In genomic region chrX:48676893-48677270, GRCh38 we compare ENCODE assay signal across 9 cellular contexts. TPM values are rescaled to one million over a fixed set of nuclear protein-coding genes. Genes with fewer than 3 reads are reported as not detected.
A peak's percentile ranks its signal among the peaks of the same experiment; 100 is the strongest.
DNase-seq lines count a peak whose midpoint lies in the region; ATAC-seq and TF ChIP-seq lines count a peak whose summit lies in the region.
"Had no signal": no experiment of that assay in that cellular context is flagged by ENCODE, and none has a peak within 500 bp of the region (broad histone marks: within the 10 kb centered on the region; RNA-seq: fewer than 3 reads in every experiment).

No MANE protein-coding gene starts in this region.

- H3K27me3 Mint-ChIP-seq in activated CD4-positive, alpha-beta T cell treated with anti-CD3 and anti-CD28 coated beads, Interleukin-2, amount 10 ng/mL, durations not matched to agents 24 days and 14 days: no peaks in the 10 kb centered on the region
- H3K27me3 Mint-ChIP-seq in activated naive CD8-positive, alpha-beta T cell: no peaks in the 10 kb centered on the region

- peak; percentile 71 for DNase-seq in activated CD4-positive, alpha-beta T cell treated with anti-CD3 and anti-CD28 coated beads, Interleukin-2, amount 10 ng/mL, durations not matched to agents 24 days and 14 days
- no peak for DNase-seq in activated CD4-positive, alpha-beta T cell treated with anti-CD3 and anti-CD28 coated beads for 1 hour
- DNase-seq in hepatocyte (ENCODE audit: low spot score): peak; percentile 29
- no peak for DNase-seq in spleen
- DNase-seq in HuH-7.5 (ENCODE audit: low spot score): no peak

- no peaks in the 10 kb centered on the region for H3K9me3 Mint-ChIP-seq in activated CD4-positive, alpha-beta T cell treated with anti-CD3 and anti-CD28 coated beads, Interleukin-2, amount 10 ng/mL, durations not matched to agents 24 days and 14 days
- H3K9me3 Mint-ChIP-seq in activated naive CD8-positive, alpha-beta T cell (ENCODE audit: low read depth): no peaks in the 10 kb centered on the region

- H3K4me1 Mint-ChIP-seq in activated CD4-positive, alpha-beta T cell treated with anti-CD3 and anti-CD28 coated beads, Interleukin-2, amount 10 ng/mL, durations not matched to agents 24 days and 14 days: peaks cover 14% of the 10 kb centered on the region
- peaks cover 23% of the 10 kb centered on the region for H3K4me1 Mint-ChIP-seq in activated naive CD8-positive, alpha-beta T cell (ENCODE audit: low read depth)

- peak overlapping the region; percentile 95 for H3K4me3 Mint-ChIP-seq in activated CD4-positive, alpha-beta T cell treated with anti-CD3 and anti-CD28 coated beads, Interleukin-2, amount 10 ng/mL, durations not matched to agents 24 days and 14 days
- peak overlapping the region; percentile 92 for H3K4me3 Mint-ChIP-seq in activated naive CD8-positive, alpha-beta T cell

- H3K4me3 ChIP-seq in hepatocyte (peak overlapping the region; percentile 48), spleen (peak overlapping the region; percentile 48 to 88 (median 60))

- peak overlapping the region; percentile 54 for H2AFZ ChIP-seq in hepatocyte

- TF ChIP-seq CTCF in hepatocyte (IDR thresholded peaks at IDR 0.05; ENCODE audit: poor library complexity): no peak
- TF ChIP-seq CTCF in spleen (IDR thresholded peaks at IDR 0.05 in 8 of 11, conservative IDR thresholded peaks at IDR 0.05 in 3 of 11): no peak

- H3K36me3 ChIP-seq in hepatocyte (replicated peaks; ENCODE audit: insufficient read depth, low read depth) (no peaks in the 10 kb centered on the region), spleen (no peaks in the 10 kb centered on the region)

- no peak for TF ChIP-seq POLR2A in spleen (IDR thresholded peaks at IDR 0.05)

- no peaks in the 10 kb centered on the region for H4K20me1 ChIP-seq in hepatocyte (ENCODE audit: insufficient read depth, poor library complexity, severe bottlenecking)

- peak overlapping the region; percentile 75 for H3K4me2 ChIP-seq in hepatocyte

- H3K9me2 ChIP-seq in hepatocyte (replicated peaks; ENCODE audit: insufficient read depth): no peaks in the 10 kb centered on the region

- ATAC-seq in HG03442 (IDR thresholded peaks at IDR 0.05; ENCODE audit: unreplicated experiment) (peak; percentile 4), HG03460 (IDR thresholded peaks at IDR 0.05; ENCODE audit: unreplicated experiment) (no peak)

- peak overlapping the region; percentile 83 for H3K27ac ChIP-seq in hepatocyte
- H3K27ac ChIP-seq in spleen: peak overlapping the region; percentile 73 to 96 (median 90)

- H3K27ac Mint-ChIP-seq in activated CD4-positive, alpha-beta T cell treated with anti-CD3 and anti-CD28 coated beads, Interleukin-2, amount 10 ng/mL, durations not matched to agents 24 days and 14 days: peak overlapping the region; percentile 93
- peak overlapping the region; percentile 89 for H3K27ac Mint-ChIP-seq in activated naive CD8-positive, alpha-beta T cell

- H3K27me3 ChIP-seq in hepatocyte (no peaks in the 10 kb centered on the region), spleen (replicated peaks in 1 of 7) (no peaks in the 10 kb centered on the region)

- no peaks in the 10 kb centered on the region for H3K79me2 ChIP-seq in hepatocyte

- 16% methylated on average over 4 of the region's 9 CpGs for WGBS in hepatocyte (ENCODE audit: low lambda C conversion rate, missing lambda C conversion rate)
- WGBS in spleen, 5 donors: 0 to 31% (median 3%) methylated on average over 7 to 9 of the region's 9 CpGs

- peaks cover 5% of the 10 kb centered on the region for H3K36me3 Mint-ChIP-seq in activated CD4-positive, alpha-beta T cell treated with anti-CD3 and anti-CD28 coated beads, Interleukin-2, amount 10 ng/mL, durations not matched to agents 24 days and 14 days (ENCODE audit: low read depth)
- H3K36me3 Mint-ChIP-seq in activated naive CD8-positive, alpha-beta T cell: no peaks in the 10 kb centered on the region

- intact Hi-C loops in activated CD4-positive, alpha-beta T cell treated with anti-CD3 and anti-CD28 coated beads, Interleukin-2, amount 10 ng/mL, durations not matched to agents 24 days and 14 days (cut with micrococcal nuclease): loop anchor here (1.0 to 10.0 kb wide), 3 partner anchors 200 to 325 kb away; partner anchors contain the start of genes FTSJ1, GRIPAP1, PQBP1 and TIMM17B
- intact Hi-C loops in spleen (cut with DNase I; ENCODE audit: low total_unique reads): no loop called here

- H3K9me3 ChIP-seq in hepatocyte (ENCODE audit: low read depth): no peaks in the 10 kb centered on the region
- no peaks in the 10 kb centered on the region for H3K9me3 ChIP-seq in spleen

- no peaks in the 10 kb centered on the region for H3K4me1 ChIP-seq in hepatocyte (ENCODE audit: insufficient read depth)
- peaks cover 0 to 48% (median 9%) of the 10 kb centered on the region in 6 donors for H3K4me1 ChIP-seq in spleen

RNA-seq across cellular contexts. Expression of gene WAS, which starts 6.7 kb away (rescaled TPM):
- 99.0 and 104 TPM in 2 replicates for total RNA-seq in activated CD4-positive, alpha-beta T cell treated with anti-CD3 and anti-CD28 coated beads, Interleukin-2, amount 10 ng/mL, durations not matched to agents 24 days and 14 days
- total RNA-seq in hepatocyte (0.32 TPM in 1 of 2 replicates, not detected in the other), spleen (100 to 1,000 TPM in 5 of 7 donors, 10 to 100 TPM in 2; 99.3 to 169 (median 107) TPM)
- polyA plus RNA-seq in hepatocyte (0.73 and 2.4 TPM in 2 replicates), spleen (10 to 100 TPM; 53.5 to 64.8 (median 56.2) TPM)
- total RNA-seq: dermis microvascular lymphatic vessel endothelial cell had no signal

RNA-seq across cellular contexts. Expression of gene SUV39H1, which starts 19.7 kb away (rescaled TPM):
- total RNA-seq in activated CD4-positive, alpha-beta T cell treated with anti-CD3 and anti-CD28 coated beads, Interleukin-2, amount 10 ng/mL, durations not matched to agents 24 days and 14 days: 27.6 and 32.2 TPM in 2 replicates
- total RNA-seq in hepatocyte (2.9 and 3.1 TPM in 2 replicates), spleen (1 to 10 TPM; 6.2 to 9.2 (median 7.4) TPM)
- polyA plus RNA-seq in hepatocyte (5.3 and 9.1 TPM in 2 replicates), spleen (1 to 10 TPM; 4.0 to 6.7 (median 4.9) TPM)

Comparison
In these comparisons a context has a peak if more than half of its experiments do, and no peak if none do; other contexts are left out.
1. DNase-seq: peak in activated CD4-positive, alpha-beta T cell treated with anti-CD3 and anti-CD28 coated beads, Interleukin-2, amount 10 ng/mL, durations not matched to agents 24 days and 14 days (single experiment) and hepatocyte (single experiment); none in activated CD4-positive, alpha-beta T cell treated with anti-CD3 and anti-CD28 coated beads for 1 hour (single experiment), spleen (single experiment) and HuH-7.5 (single experiment).
2. RNA of gene WAS, which starts 6.7 kb away (total RNA-seq): 99.3 to 169 TPM in spleen and 99.0 to 104 TPM in activated CD4-positive, alpha-beta T cell treated with anti-CD3 and anti-CD28 coated beads, Interleukin-2, amount 10 ng/mL, durations not matched to agents 24 days and 14 days; 0.32 TPM in hepatocyte; every median in the first group is over 10 times any median in the second.